ENCODE assay signal across 1 cellular context in the genomic region with DNA sequence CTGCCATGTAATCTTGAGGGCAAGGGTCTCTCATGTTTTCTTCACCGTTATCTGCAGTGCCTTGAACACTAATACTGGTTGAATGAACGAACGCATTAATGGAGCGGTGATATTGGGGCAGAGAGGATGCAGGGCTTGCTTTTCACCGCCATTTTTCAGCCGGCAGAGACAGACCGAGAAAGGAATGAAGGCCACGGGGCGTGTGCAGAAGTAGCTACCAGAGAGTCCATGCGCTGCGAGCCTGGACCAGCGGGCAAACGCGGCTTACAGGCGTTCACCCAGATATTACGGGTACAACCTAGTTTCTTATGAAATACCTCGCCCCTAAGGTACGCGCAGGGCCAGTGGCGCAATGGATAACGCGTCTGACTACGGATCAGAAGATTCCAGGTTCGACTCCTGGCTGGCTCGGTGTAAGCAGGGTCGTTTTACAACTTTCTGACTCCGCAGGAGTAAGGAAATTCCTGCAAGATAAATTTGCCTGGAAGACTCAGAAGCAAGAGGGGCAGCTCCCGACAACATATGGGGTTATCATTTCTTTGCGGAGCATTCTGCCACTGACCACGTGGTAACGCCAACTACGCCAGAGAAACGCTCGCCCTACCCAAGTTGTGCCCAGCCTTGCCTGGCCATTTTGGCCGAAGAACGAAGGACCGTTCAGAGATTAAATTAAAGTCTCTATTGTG.
TF ChIP-seq lines count a peak whose summit lies in the region.

No MANE protein-coding gene starts in this region.

TF ChIP-seq in HepG2, 621 proteins besides CTCF, POLR2A, EP300 and RAD21 (continues in another document):
- TF ChIP-seq, protein P1, sequence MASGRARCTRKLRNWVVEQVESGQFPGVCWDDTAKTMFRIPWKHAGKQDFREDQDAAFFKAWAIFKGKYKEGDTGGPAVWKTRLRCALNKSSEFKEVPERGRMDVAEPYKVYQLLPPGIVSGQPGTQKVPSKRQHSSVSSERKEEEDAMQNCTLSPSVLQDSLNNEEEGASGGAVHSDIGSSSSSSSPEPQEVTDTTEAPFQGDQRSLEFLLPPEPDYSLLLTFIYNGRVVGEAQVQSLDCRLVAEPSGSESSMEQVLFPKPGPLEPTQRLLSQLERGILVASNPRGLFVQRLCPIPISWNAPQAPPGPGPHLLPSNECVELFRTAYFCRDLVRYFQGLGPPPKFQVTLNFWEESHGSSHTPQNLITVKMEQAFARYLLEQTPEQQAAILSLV (CRISPR knock-in tag; IDR thresholded peaks at IDR 0.05; ENCODE audit: borderline replicate concordance) = 0 out of 2 replicates have a peak, but pooled peaks have one; percentile 22
- TF ChIP-seq CENPT (CRISPR knock-in tag; IDR thresholded peaks at IDR 0.05; ENCODE audit: low read depth) = 0 out of 2 replicates have a peak, but pooled peaks have one; percentile 60
- 0 out of 2 replicates have a peak, but pooled peaks have one; percentile 19 for TF ChIP-seq FLYWCH1 (CRISPR knock-in tag; IDR thresholded peaks at IDR 0.05)
- TF ChIP-seq, protein P2, sequence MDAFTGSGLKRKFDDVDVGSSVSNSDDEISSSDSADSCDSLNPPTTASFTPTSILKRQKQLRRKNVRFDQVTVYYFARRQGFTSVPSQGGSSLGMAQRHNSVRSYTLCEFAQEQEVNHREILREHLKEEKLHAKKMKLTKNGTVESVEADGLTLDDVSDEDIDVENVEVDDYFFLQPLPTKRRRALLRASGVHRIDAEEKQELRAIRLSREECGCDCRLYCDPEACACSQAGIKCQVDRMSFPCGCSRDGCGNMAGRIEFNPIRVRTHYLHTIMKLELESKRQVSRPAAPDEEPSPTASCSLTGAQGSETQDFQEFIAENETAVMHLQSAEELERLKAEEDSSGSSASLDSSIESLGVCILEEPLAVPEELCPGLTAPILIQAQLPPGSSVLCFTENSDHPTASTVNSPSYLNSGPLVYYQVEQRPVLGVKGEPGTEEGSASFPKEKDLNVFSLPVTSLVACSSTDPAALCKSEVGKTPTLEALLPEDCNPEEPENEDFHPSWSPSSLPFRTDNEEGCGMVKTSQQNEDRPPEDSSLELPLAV (CRISPR knock-in tag; conservative IDR thresholded peaks at IDR 0.05; ENCODE audit: low read depth) = no peak
- TF ChIP-seq, protein P3, sequence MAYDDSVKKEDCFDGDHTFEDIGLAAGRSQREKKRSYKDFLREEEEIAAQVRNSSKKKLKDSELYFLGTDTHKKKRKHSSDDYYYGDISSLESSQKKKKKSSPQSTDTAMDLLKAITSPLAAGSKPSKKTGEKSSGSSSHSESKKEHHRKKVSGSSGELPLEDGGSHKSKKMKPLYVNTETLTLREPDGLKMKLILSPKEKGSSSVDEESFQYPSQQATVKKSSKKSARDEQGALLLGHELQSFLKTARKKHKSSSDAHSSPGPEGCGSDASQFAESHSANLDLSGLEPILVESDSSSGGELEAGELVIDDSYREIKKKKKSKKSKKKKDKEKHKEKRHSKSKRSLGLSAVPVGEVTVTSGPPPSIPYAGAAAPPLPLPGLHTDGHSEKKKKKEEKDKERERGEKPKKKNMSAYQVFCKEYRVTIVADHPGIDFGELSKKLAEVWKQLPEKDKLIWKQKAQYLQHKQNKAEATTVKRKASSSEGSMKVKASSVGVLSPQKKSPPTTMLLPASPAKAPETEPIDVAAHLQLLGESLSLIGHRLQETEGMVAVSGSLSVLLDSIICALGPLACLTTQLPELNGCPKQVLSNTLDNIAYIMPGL (CRISPR knock-in tag; IDR thresholded peaks at IDR 0.05; ENCODE audit: borderline replicate concordance in 1 of 2, low read depth in 1 of 2) = peak; percentile 100
- TF ChIP-seq ZFP36 (IDR thresholded peaks at IDR 0.05; ENCODE audit: borderline replicate concordance, low read depth, low read length, partially characterized antibody) = no peak
- peak; percentile 62 for TF ChIP-seq HNRNPLL (IDR thresholded peaks at IDR 0.05; ENCODE audit: low read depth, low read length, poor library complexity, severe bottlenecking)
- TF ChIP-seq ZNF292 (CRISPR knock-in tag; IDR thresholded peaks at IDR 0.05; ENCODE audit: borderline replicate concordance, low read depth) = peak; percentile 41; the same call in 1 of the 2 replicates
- TF ChIP-seq ZNF44 (CRISPR knock-in tag; IDR thresholded peaks at IDR 0.05) = peak; percentile 70; the same call in 1 of the 2 replicates
- no peak; the same call in 1 of the 2 replicates for TF ChIP-seq ZFP82 (CRISPR knock-in tag; IDR thresholded peaks at IDR 0.05; ENCODE audit: borderline replicate concordance)
- TF ChIP-seq IRX3 (CRISPR knock-in tag; IDR thresholded peaks at IDR 0.05; ENCODE audit: borderline replicate concordance, low read depth) = no peak
- TF ChIP-seq SRY (CRISPR knock-in tag; IDR thresholded peaks at IDR 0.05) = no peak; the same call in 1 of the 2 replicates
- peak; percentile 95; the same call in 1 of the 2 replicates for TF ChIP-seq GTF3A (CRISPR knock-in tag; conservative IDR thresholded peaks at IDR 0.05)
- TF ChIP-seq SMARCE1 (IDR thresholded peaks at IDR 0.05; ENCODE audit: borderline replicate concordance) = no peak
- TF ChIP-seq ADNP (CRISPR knock-in tag; IDR thresholded peaks at IDR 0.05) = 0 out of 2 replicates have a peak, but pooled peaks have one; percentile 41
- TF ChIP-seq KDM6A (CRISPR knock-in tag; IDR thresholded peaks at IDR 0.05; ENCODE audit: low read depth) = 0 out of 2 replicates have a peak, but pooled peaks have one; percentile 23
- TF ChIP-seq CREB1 (IDR thresholded peaks at IDR 0.05) = peak; percentile 77
- TF ChIP-seq CREB1 (CRISPR knock-in tag; IDR thresholded peaks at IDR 0.05) = peak; percentile 89
- peak; percentile 59 for TF ChIP-seq ARNT2 (CRISPR knock-in tag; IDR thresholded peaks at IDR 0.05; ENCODE audit: low read depth)
- TF ChIP-seq, protein P4, sequence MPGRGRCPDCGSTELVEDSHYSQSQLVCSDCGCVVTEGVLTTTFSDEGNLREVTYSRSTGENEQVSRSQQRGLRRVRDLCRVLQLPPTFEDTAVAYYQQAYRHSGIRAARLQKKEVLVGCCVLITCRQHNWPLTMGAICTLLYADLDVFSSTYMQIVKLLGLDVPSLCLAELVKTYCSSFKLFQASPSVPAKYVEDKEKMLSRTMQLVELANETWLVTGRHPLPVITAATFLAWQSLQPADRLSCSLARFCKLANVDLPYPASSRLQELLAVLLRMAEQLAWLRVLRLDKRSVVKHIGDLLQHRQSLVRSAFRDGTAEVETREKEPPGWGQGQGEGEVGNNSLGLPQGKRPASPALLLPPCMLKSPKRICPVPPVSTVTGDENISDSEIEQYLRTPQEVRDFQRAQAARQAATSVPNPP (CRISPR knock-in tag; IDR thresholded peaks at IDR 0.05) = peak; percentile 84
- TF ChIP-seq SNAPC2 (CRISPR knock-in tag; IDR thresholded peaks at IDR 0.05) = peak; percentile 34; the same call in 1 of the 2 replicates
- no peak for TF ChIP-seq RFX1 (IDR thresholded peaks at IDR 0.05)
- TF ChIP-seq ZNF607 (CRISPR knock-in tag; IDR thresholded peaks at IDR 0.05; ENCODE audit: borderline replicate concordance) = peak; percentile 93
- TF ChIP-seq, protein P5, sequence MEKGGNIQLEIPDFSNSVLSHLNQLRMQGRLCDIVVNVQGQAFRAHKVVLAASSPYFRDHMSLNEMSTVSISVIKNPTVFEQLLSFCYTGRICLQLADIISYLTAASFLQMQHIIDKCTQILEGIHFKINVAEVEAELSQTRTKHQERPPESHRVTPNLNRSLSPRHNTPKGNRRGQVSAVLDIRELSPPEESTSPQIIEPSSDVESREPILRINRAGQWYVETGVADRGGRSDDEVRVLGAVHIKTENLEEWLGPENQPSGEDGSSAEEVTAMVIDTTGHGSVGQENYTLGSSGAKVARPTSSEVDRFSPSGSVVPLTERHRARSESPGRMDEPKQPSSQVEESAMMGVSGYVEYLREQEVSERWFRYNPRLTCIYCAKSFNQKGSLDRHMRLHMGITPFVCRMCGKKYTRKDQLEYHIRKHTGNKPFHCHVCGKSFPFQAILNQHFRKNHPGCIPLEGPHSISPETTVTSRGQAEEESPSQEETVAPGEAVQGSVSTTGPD (CRISPR knock-in tag; IDR thresholded peaks at IDR 0.05) = no peak; the same call in 1 of the 2 replicates
- no peak; the same call in 1 of the 2 replicates for TF ChIP-seq TIGD3 (CRISPR knock-in tag; IDR thresholded peaks at IDR 0.05; ENCODE audit: borderline replicate concordance)
- no peak for TF ChIP-seq NPAS2 (CRISPR knock-in tag; IDR thresholded peaks at IDR 0.05; ENCODE audit: borderline replicate concordance)
- TF ChIP-seq ATRX (CRISPR knock-in tag; IDR thresholded peaks at IDR 0.05; ENCODE audit: borderline replicate concordance) = no peak
- TF ChIP-seq ZNF501 (CRISPR knock-in tag; IDR thresholded peaks at IDR 0.05) = peak; percentile 95
- no peak for TF ChIP-seq SP2 (CRISPR knock-in tag; IDR thresholded peaks at IDR 0.05)
- peak; percentile 61; the same call in 1 of the 2 replicates for TF ChIP-seq ZNF770 (CRISPR knock-in tag; IDR thresholded peaks at IDR 0.05)
- TF ChIP-seq, protein P6, sequence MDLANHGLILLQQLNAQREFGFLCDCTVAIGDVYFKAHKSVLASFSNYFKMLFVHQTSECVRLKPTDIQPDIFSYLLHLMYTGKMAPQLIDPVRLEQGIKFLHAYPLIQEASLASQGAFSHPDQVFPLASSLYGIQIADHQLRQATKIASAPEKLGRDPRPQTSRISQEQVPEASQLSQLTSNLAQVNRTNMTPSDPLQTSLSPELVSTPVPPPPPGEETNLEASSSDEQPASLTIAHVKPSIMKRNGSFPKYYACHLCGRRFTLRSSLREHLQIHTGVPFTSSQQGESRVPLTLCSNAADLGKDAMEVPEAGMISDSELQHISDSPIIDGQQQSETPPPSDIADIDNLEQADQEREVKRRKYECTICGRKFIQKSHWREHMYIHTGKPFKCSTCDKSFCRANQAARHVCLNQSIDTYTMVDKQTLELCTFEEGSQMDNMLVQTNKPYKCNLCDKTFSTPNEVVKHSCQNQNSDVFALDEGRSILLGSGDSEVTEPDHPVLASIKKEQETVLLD (CRISPR knock-in tag; IDR thresholded peaks at IDR 0.05; ENCODE audit: low read depth) = peak; percentile 66
- TF ChIP-seq, protein P7, sequence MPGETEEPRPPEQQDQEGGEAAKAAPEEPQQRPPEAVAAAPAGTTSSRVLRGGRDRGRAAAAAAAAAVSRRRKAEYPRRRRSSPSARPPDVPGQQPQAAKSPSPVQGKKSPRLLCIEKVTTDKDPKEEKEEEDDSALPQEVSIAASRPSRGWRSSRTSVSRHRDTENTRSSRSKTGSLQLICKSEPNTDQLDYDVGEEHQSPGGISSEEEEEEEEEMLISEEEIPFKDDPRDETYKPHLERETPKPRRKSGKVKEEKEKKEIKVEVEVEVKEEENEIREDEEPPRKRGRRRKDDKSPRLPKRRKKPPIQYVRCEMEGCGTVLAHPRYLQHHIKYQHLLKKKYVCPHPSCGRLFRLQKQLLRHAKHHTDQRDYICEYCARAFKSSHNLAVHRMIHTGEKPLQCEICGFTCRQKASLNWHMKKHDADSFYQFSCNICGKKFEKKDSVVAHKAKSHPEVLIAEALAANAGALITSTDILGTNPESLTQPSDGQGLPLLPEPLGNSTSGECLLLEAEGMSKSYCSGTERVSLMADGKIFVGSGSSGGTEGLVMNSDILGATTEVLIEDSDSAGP (CRISPR knock-in tag; IDR thresholded peaks at IDR 0.05; ENCODE audit: borderline replicate concordance) = peak; percentile 84
- no peak for TF ChIP-seq E2F5 (CRISPR knock-in tag; conservative IDR thresholded peaks at IDR 0.05)
- TF ChIP-seq TMF1 (CRISPR knock-in tag; IDR thresholded peaks at IDR 0.05; ENCODE audit: low read depth) = peak; percentile 32; the same call in 1 of the 2 replicates
- peak; percentile 73 for TF ChIP-seq PHF5A (CRISPR knock-in tag; IDR thresholded peaks at IDR 0.05; ENCODE audit: low read depth, unreplicated experiment)
- TF ChIP-seq ZSCAN12 (CRISPR knock-in tag; IDR thresholded peaks at IDR 0.05) = no peak
- peak; percentile 76 for TF ChIP-seq TBL1XR1 (IDR thresholded peaks at IDR 0.05; ENCODE audit: borderline replicate concordance, low read length, partially characterized antibody)
- 0 out of 2 replicates have a peak, but pooled peaks have one; percentile 16 for TF ChIP-seq GATA4 (IDR thresholded peaks at IDR 0.05; ENCODE audit: borderline replicate concordance, low read depth)
- no peak for TF ChIP-seq RARG (CRISPR knock-in tag; IDR thresholded peaks at IDR 0.05; ENCODE audit: low read depth)
- TF ChIP-seq ZFP90 (CRISPR knock-in tag; IDR thresholded peaks at IDR 0.05; ENCODE audit: borderline replicate concordance) = no peak
- peak; percentile 95 for TF ChIP-seq ZNF772 (CRISPR knock-in tag; IDR thresholded peaks at IDR 0.05)
- TF ChIP-seq ZNF703 (CRISPR knock-in tag; IDR thresholded peaks at IDR 0.05; ENCODE audit: borderline replicate concordance) = peak; percentile 64; the same call in 1 of the 2 replicates
